In genomic region chr17:58006924-58007780, GRCh38 we compare ENCODE assay signal across 1 cellular context.
A peak's percentile ranks its signal among the peaks of the same experiment; 100 is the strongest.
TF ChIP-seq lines count a peak whose summit lies in the region.

SRSF1 (minus strand) TSS chr17:58007246; CDS start chr17:58007137, 109 bp downstream.

TF ChIP-seq in K562, 482 proteins besides CTCF, POLR2A, EP300 and RAD21 (continued from another document and continues in another):
- TF ChIP-seq RNF219 (CRISPR knock-in tag; IDR thresholded peaks at IDR 0.05), result no peak
- TF ChIP-seq ZNF143 (CRISPR knock-in tag; IDR thresholded peaks at IDR 0.05), result peak; percentile 86
- peak; percentile 23; the same call in 1 of the 2 replicates for TF ChIP-seq GATAD2B (IDR thresholded peaks at IDR 0.05; ENCODE audit: borderline replicate concordance)
- peak; percentile 90 for TF ChIP-seq CREB3L1 (IDR thresholded peaks at IDR 0.05; ENCODE audit: borderline replicate concordance, low read depth)
- TF ChIP-seq FIP1L1 (IDR thresholded peaks at IDR 0.05; ENCODE audit: low read depth, low read length, poor library complexity, severe bottlenecking), result peak; percentile 55
- TF ChIP-seq CHD4 (IDR thresholded peaks at IDR 0.05; ENCODE audit: insufficient read depth, insufficient replicate concordance, low read depth, low read length, poor library complexity, severe bottlenecking), result no peak
- peak; percentile 66; the same call in 1 of the 2 replicates for TF ChIP-seq ZNF431 (CRISPR knock-in tag; IDR thresholded peaks at IDR 0.05)
- TF ChIP-seq ZNF717 (CRISPR knock-in tag; IDR thresholded peaks at IDR 0.05), result no peak
- TF ChIP-seq ZNF75A (CRISPR knock-in tag; IDR thresholded peaks at IDR 0.05), result 0 out of 2 replicates have a peak, but pooled peaks have one; percentile 20
- TF ChIP-seq AFF4 (CRISPR knock-in tag; IDR thresholded peaks at IDR 0.05), result peak; percentile 79
- TF ChIP-seq RB1 (IDR thresholded peaks at IDR 0.05; ENCODE audit: low read depth), result peak; percentile 100
- TF ChIP-seq ELK1 (CRISPR knock-in tag; IDR thresholded peaks at IDR 0.05), result no peak
- 0 out of 2 replicates have a peak, but pooled peaks have one; percentile 17 for TF ChIP-seq ZBTB49 (CRISPR knock-in tag; IDR thresholded peaks at IDR 0.05; ENCODE audit: borderline replicate concordance)
- TF ChIP-seq ID3 (CRISPR knock-in tag; IDR thresholded peaks at IDR 0.05), result no peak
- TF ChIP-seq ID3 (tag; IDR thresholded peaks at IDR 0.05), result no peak; the same call in 1 of the 2 replicates
- peak; percentile 16; the same call in 1 of the 2 replicates for TF ChIP-seq TOE1 (IDR thresholded peaks at IDR 0.05; ENCODE audit: borderline replicate concordance)
- TF ChIP-seq TOE1 (CRISPR knock-in tag; IDR thresholded peaks at IDR 0.05; ENCODE audit: borderline replicate concordance, low read depth), result no peak
- no peak for TF ChIP-seq HDAC8 (tag; IDR thresholded peaks at IDR 0.05)
- TF ChIP-seq ZNF740 (CRISPR knock-in tag; IDR thresholded peaks at IDR 0.05), result peak; percentile 99
- TF ChIP-seq ZNF740 (tag; IDR thresholded peaks at IDR 0.05), result peak in 1 of 2 experiments; percentile 94; a peak in 2 of 4 replicates
- no peak for TF ChIP-seq PTRF (tag; IDR thresholded peaks at IDR 0.05)
- TF ChIP-seq PML (IDR thresholded peaks at IDR 0.05; ENCODE audit: low read length), result peak; percentile 87
- 0 out of 2 replicates have a peak, but pooled peaks have one; percentile 46 for TF ChIP-seq HDAC2 (IDR thresholded peaks at IDR 0.05)
- TF ChIP-seq ZBTB1 (CRISPR knock-in tag; IDR thresholded peaks at IDR 0.05; ENCODE audit: borderline replicate concordance, low read depth), result 0 out of 2 replicates have a peak, but pooled peaks have one; percentile 31
- 0 out of 2 replicates have a peak, but pooled peaks have one; percentile 87 for TF ChIP-seq HDGF (IDR thresholded peaks at IDR 0.05)
- TF ChIP-seq HNRNPK (IDR thresholded peaks at IDR 0.05; ENCODE audit: low read depth, low read length, poor library complexity, severe bottlenecking), result peak; percentile 23
- peak; percentile 86 for TF ChIP-seq RNF2 (IDR thresholded peaks at IDR 0.05)
- TF ChIP-seq YBX1 (IDR thresholded peaks at IDR 0.05), result no peak
- no peak for TF ChIP-seq FOXA1 (IDR thresholded peaks at IDR 0.05; ENCODE audit: borderline replicate concordance)
- TF ChIP-seq CREB1 (IDR thresholded peaks at IDR 0.05), result peak; percentile 74
- peak; percentile 85 for TF ChIP-seq CREB1 (CRISPR knock-in tag; IDR thresholded peaks at IDR 0.05)
- TF ChIP-seq TAF1 (IDR thresholded peaks at IDR 0.05; ENCODE audit: control insufficient read depth, extremely low read depth, insufficient read depth, low read length, severe bottlenecking), result peak; percentile 96
- peak; percentile 98 for TF ChIP-seq LCOR (CRISPR knock-in tag; IDR thresholded peaks at IDR 0.05)
- peak; percentile 84 for TF ChIP-seq ETV5 (CRISPR knock-in tag; IDR thresholded peaks at IDR 0.05; ENCODE audit: low read depth)
- peak; percentile 81 for TF ChIP-seq MYBL2 (IDR thresholded peaks at IDR 0.05; ENCODE audit: low read depth)
- no peak for TF ChIP-seq MYBL2 (CRISPR knock-in tag; IDR thresholded peaks at IDR 0.05; ENCODE audit: borderline replicate concordance)
- TF ChIP-seq SNAPC5 (CRISPR knock-in tag; IDR thresholded peaks at IDR 0.05), result no peak
- no peak; the same call in 1 of the 2 replicates for TF ChIP-seq DIDO1 (tag; IDR thresholded peaks at IDR 0.05; ENCODE audit: low read depth)
- no peak for TF ChIP-seq OTX1 (CRISPR knock-in tag; IDR thresholded peaks at IDR 0.05)
- TF ChIP-seq POU5F1 (IDR thresholded peaks at IDR 0.05; ENCODE audit: borderline replicate concordance, low read depth, low read length, partially characterized antibody), result peak; percentile 67
- TF ChIP-seq PRDM10 (IDR thresholded peaks at IDR 0.05; ENCODE audit: partially characterized antibody), result peak; percentile 89
- peak; percentile 16; the same call in 1 of the 2 replicates for TF ChIP-seq ZBTB9 (CRISPR knock-in tag; IDR thresholded peaks at IDR 0.05)
- TF ChIP-seq ZC3H8 (IDR thresholded peaks at IDR 0.05), result no peak
- TF ChIP-seq ZBED1 (IDR thresholded peaks at IDR 0.05), result peak; percentile 17; the same call in 1 of the 2 replicates
- no peak for TF ChIP-seq PURB (CRISPR knock-in tag; IDR thresholded peaks at IDR 0.05; ENCODE audit: low read depth)
- no peak for TF ChIP-seq ZNF124 (CRISPR knock-in tag; IDR thresholded peaks at IDR 0.05)
- peak; percentile 87 for TF ChIP-seq NCOA6 (IDR thresholded peaks at IDR 0.05)
- no peak for TF ChIP-seq ZNF57 (CRISPR knock-in tag; IDR thresholded peaks at IDR 0.05)
- 0 out of 2 replicates have a peak, but pooled peaks have one; percentile 13 for TF ChIP-seq ELF4 (CRISPR knock-in tag; IDR thresholded peaks at IDR 0.05)
